Comparison of ENCODE assay signal across 31 cellular contexts in genomic region chr13:52782486-52783448, GRCh38. TPM values are rescaled to one million over a fixed set of nuclear protein-coding genes. Genes with fewer than 3 reads are reported as not detected.
DNase-seq lines count a peak whose midpoint lies in the region; ATAC-seq and TF ChIP-seq lines count a peak whose summit lies in the region.
"Had no signal": no experiment of that assay in that cellular context is flagged by ENCODE, and none has a peak within 500 bp of the region (broad histone marks: within the 10 kb centered on the region; RNA-seq: fewer than 3 reads in every experiment).

No MANE protein-coding gene starts in this region.

- DNase-seq in G401 (ENCODE audit: low spot score) (peak; percentile 41), SK-N-DZ (ENCODE audit: low spot score) (peak; percentile 8), heart left ventricle (peak in 4 of 5 donors; percentile 23 to 53 (median 34)), nephron progenitor cell (no peak), SIG-M5 (lab: John Stamatoyannopoulos, UW) (no peak), NCI-H82 treated with DMSO at 0.1 percent for 48 hours (lab: John Stamatoyannopoulos, UW; ENCODE audit: unreplicated experiment) (no peak), activated gamma-delta T cell treated with Interleukin-2 at 50 U/mL for 16 hours (no peak)
- DNase-seq: activated B cell treated with CpG ODN at 0.5 μM for 24 hours; activated CD4-positive, alpha-beta T cell treated with anti-CD3 and anti-CD28 coated beads, Interleukin-2, amount 10 ng/mL, durations not matched to agents 7 days and 5 days; activated effector memory CD4-positive, alpha-beta T cell treated with anti-CD3 and anti-CD28 coated beads, Interleukin-2, amount 50 U/mL, for 16 hours; activated naive CD8-positive, alpha-beta T cell treated with anti-CD3 and anti-CD28 coated beads for 36 hours; activated T-cell treated with anti-CD3 and anti-CD28 coated beads, Interleukin-2, amount 50 U/mL, for 1 hour; Calu3; CD4-positive, CD25-positive, alpha-beta regulatory T cell; DND-41; H7; Kasumi-1; mammary epithelial cell; NCI-H1436; NCI-H2107; stimulated activated CD4-positive, alpha-beta T cell treated with anti-CD3 and anti-CD28 coated beads, Interleukin-15, amount 100 ng/mL, for 24 hours; stimulated activated CD4-positive, alpha-beta T cell treated with anti-CD3 and anti-CD28 coated beads, Interleukin-4, amount 100 ng/mL, for 4 hours had no signal

- no peak for TF ChIP-seq POLR2A in heart left ventricle (IDR thresholded peaks at IDR 0.05)

- intact Hi-C loops in heart left ventricle (cut with DNase I), result no loop called here

- peak overlapping the region; percentile 85 for H3K27ac Mint-ChIP-seq in nephron progenitor cell
- H3K27ac Mint-ChIP-seq: activated B cell treated with CpG ODN at 0.5 μM for 24 hours; activated CD4-positive, alpha-beta T cell treated with anti-CD3 and anti-CD28 coated beads, Interleukin-2, amount 10 ng/mL, durations not matched to agents 7 days and 5 days; activated naive CD8-positive, alpha-beta T cell treated with anti-CD3 and anti-CD28 coated beads for 36 hours; CD4-positive, CD25-positive, alpha-beta regulatory T cell; progenitor cell of endocrine pancreas had no signal

- no peaks in the 10 kb centered on the region for H3K9me3 ChIP-seq in heart left ventricle
- H3K9me3 ChIP-seq: A549, neutrophil, tibial nerve had no signal

- no peak overlapping the region for H3K4me3 ChIP-seq in heart left ventricle
- H3K4me3 ChIP-seq: A549, tibial nerve had no signal

- in situ Hi-C loops in G401 (cut with HindIII; ENCODE audit: low sequenced_read_pairs), result no loop called here

- H3K27ac ChIP-seq in heart left ventricle, result peak overlapping the region in 2 of 12 donors; percentile 23 to 43
- H3K27ac ChIP-seq: A549, neutrophil had no signal

- H3K9me3 Mint-ChIP-seq in nephron progenitor cell, result no peaks in the 10 kb centered on the region
- H3K9me3 Mint-ChIP-seq: activated B cell treated with CpG ODN at 0.5 μM for 24 hours; activated CD4-positive, alpha-beta T cell treated with anti-CD3 and anti-CD28 coated beads, Interleukin-2, amount 10 ng/mL, durations not matched to agents 7 days and 5 days; activated naive CD8-positive, alpha-beta T cell treated with anti-CD3 and anti-CD28 coated beads for 36 hours had no signal

- WGBS in heart left ventricle, 4 donors, result 73 to 79% (median 76%) methylated on average over 9 of the region's 9 CpGs

- no peaks in the 10 kb centered on the region for H3K4me1 ChIP-seq in heart left ventricle
- H3K4me1 ChIP-seq: A549 had no signal

- no peak for TF ChIP-seq CTCF in heart left ventricle (IDR thresholded peaks at IDR 0.05)
- no peak for TF ChIP-seq CTCF in nephron progenitor cell (IDR thresholded peaks at IDR 0.05)

- ATAC-seq in heart left ventricle (peak; percentile 32 to 71 (median 60)), GM21515 (IDR thresholded peaks at IDR 0.05; ENCODE audit: unreplicated experiment) (no peak)
- ATAC-seq: A549 had no signal

- peaks cover 51% of the 10 kb centered on the region for H3K4me1 Mint-ChIP-seq in nephron progenitor cell
- H3K4me1 Mint-ChIP-seq: activated B cell treated with CpG ODN at 0.5 μM for 24 hours; activated CD4-positive, alpha-beta T cell treated with anti-CD3 and anti-CD28 coated beads, Interleukin-2, amount 10 ng/mL, durations not matched to agents 7 days and 5 days; activated naive CD8-positive, alpha-beta T cell treated with anti-CD3 and anti-CD28 coated beads for 36 hours; CD4-positive, CD25-positive, alpha-beta regulatory T cell had no signal

- no peak overlapping the region for H3K4me3 Mint-ChIP-seq in nephron progenitor cell
- H3K4me3 Mint-ChIP-seq: activated B cell treated with CpG ODN at 0.5 μM for 24 hours; activated CD4-positive, alpha-beta T cell treated with anti-CD3 and anti-CD28 coated beads, Interleukin-2, amount 10 ng/mL, durations not matched to agents 7 days and 5 days; activated naive CD8-positive, alpha-beta T cell treated with anti-CD3 and anti-CD28 coated beads for 36 hours; CD4-positive, CD25-positive, alpha-beta regulatory T cell had no signal

- peaks cover 6% of the 10 kb centered on the region for H3K27me3 Mint-ChIP-seq in nephron progenitor cell (ENCODE audit: low read depth, poor library complexity)

- H3K27me3 ChIP-seq in heart left ventricle, result peaks cover 0 to 13% (median 2%) of the 10 kb centered on the region in 9 donors
- H3K27me3 ChIP-seq: tibial nerve had no signal

- H3K36me3 ChIP-seq in heart left ventricle, result no peaks in the 10 kb centered on the region
- H3K36me3 ChIP-seq: neutrophil, tibial nerve had no signal

- H3K36me3 Mint-ChIP-seq in nephron progenitor cell (ENCODE audit: low read depth), result no peaks in the 10 kb centered on the region
- H3K36me3 Mint-ChIP-seq: activated naive CD8-positive, alpha-beta T cell treated with anti-CD3 and anti-CD28 coated beads for 36 hours; CD4-positive, CD25-positive, alpha-beta regulatory T cell had no signal

RNA-seq across cellular contexts. Expression of gene CNMD, which starts 43.1 kb away (rescaled TPM):
- total RNA-seq in G401 (2014; rRNA removed; shearing (Covaris generic)), result not detected in 2 replicates
- polyA plus RNA-seq in SK-N-DZ (2014; cell fraction: cytosol; rRNA removed), result not detected in 2 replicates
- polyA plus RNA-seq in SK-N-DZ (2014; cell fraction: nucleus; rRNA removed), result not detected in 2 replicates
- not detected for total RNA-seq in heart left ventricle
- polyA plus RNA-seq in heart left ventricle, result not detected
- total RNA-seq: activated B cell treated with CpG ODN at 0.5 μM for 24 hours; activated CD4-positive, alpha-beta T cell treated with anti-CD3 and anti-CD28 coated beads, Interleukin-2, amount 10 ng/mL, durations not matched to agents 7 days and 5 days; activated naive CD8-positive, alpha-beta T cell treated with anti-CD3 and anti-CD28 coated beads for 36 hours; Calu3; CD4-positive, CD25-positive, alpha-beta regulatory T cell; fibroblast of villous mesenchyme; mammary epithelial cell; SK-MEL-5; T-helper 1 cell treated with Interleukin-12 subunit alpha and Interleukin-12 subunit beta and Interleukin-4 antibody, amounts not matched to agents 30 ng/mL and 1 ng/mL, for 36 hours; tibial nerve had no signal
- polyA plus RNA-seq: A549, esophagus, mammary epithelial cell had no signal

Comparison
In these comparisons a context has a peak if more than half of its experiments do, and no peak if none do; other contexts are left out.
1. DNase-seq: peak in G401 (single experiment), SK-N-DZ (single experiment) and heart left ventricle (4 of 5); none in nephron progenitor cell (single experiment), SIG-M5 (single experiment), NCI-H82 treated with DMSO at 0.1 percent for 48 hours (single experiment) and activated gamma-delta T cell treated with Interleukin-2 at 50 U/mL for 16 hours (single experiment).